ENCODE assay signal across 8 cellular contexts in the genomic region with DNA sequence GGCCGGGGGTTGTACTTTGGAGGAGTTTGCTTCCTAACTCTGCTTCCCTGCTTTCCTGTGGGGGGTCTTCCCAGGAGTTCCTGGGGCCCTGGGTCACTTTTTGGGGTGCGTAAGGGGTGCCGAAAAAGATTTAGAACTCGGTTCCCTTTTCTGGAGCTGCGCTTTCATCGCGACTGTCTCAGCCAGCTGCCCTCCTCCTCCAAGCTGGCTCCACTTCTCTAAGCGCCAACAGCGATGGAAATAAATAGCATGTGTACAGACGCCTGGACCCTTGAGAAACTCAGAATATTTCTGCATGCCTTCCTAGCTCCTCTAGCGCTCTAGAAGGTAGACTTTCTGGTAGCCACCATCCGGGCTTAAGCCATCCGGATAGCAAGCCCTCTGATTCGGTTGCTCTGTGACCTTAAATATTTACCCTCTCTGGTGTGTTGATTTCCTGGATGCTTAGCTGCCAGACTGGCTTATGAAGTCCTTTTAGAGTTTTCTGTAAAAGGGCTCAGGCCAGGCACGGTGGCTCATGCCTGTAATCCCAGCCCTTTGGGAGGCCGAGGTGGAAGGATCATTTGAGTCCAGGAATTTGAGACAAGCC.
DNase-seq lines count a peak whose midpoint lies in the region; ATAC-seq, FAIRE-seq and TF ChIP-seq lines count a peak whose summit lies in the region.
"Not testable (repeated sequence)": the region's sequence is repeated elsewhere in the genome, so short reads cannot be mapped to it uniquely, and the experiment has no call there.

No MANE protein-coding gene starts in this region.

- POLR2A ChIA-PET in A549 (lab: Yijun Ruan, JAX); activated naive CD8-positive, alpha-beta T cell treated with anti-CD3 and anti-CD28 coated beads, Interleukin-2, amount 10 ng/mL, durations not matched to agents 7 days and 5 days (lab: Charles Lee): not testable (repeated sequence)

- H3K36me3 Mint-ChIP-seq in activated naive CD8-positive, alpha-beta T cell treated with anti-CD3 and anti-CD28 coated beads, Interleukin-2, amount 10 ng/mL, durations not matched to agents 7 days and 5 days = not testable (repeated sequence)

- TF ChIP-seq POLR2A in A549 (IDR thresholded peaks at IDR 0.05; ENCODE audit: low read length) = not testable (repeated sequence)

- TF ChIP-seq EP300 in A549 (IDR thresholded peaks at IDR 0.05) = not testable (repeated sequence)

- not testable (repeated sequence) for H3K4me2 ChIP-seq in A549

- intact Hi-C loops in right cardiac atrium (cut with DNase I); psoas muscle (cut with DNase I): not testable (repeated sequence)

- not testable (repeated sequence) for H3K4me1 Mint-ChIP-seq in activated naive CD8-positive, alpha-beta T cell treated with anti-CD3 and anti-CD28 coated beads, Interleukin-2, amount 10 ng/mL, durations not matched to agents 7 days and 5 days

- H3K9me3 ChIP-seq in A549; right cardiac atrium (ENCODE audit: control insufficient read depth, low read length); psoas muscle: not testable (repeated sequence)

- not testable (repeated sequence) for H3K4me3 ChIP-seq in A549; right cardiac atrium (ENCODE audit: low read length); psoas muscle

- CTCF ChIA-PET in A549 (lab: Yijun Ruan, JAX) = not testable (repeated sequence)

- TF ChIP-seq RAD21 in A549 (conservative IDR thresholded peaks at IDR 0.05 in 1 of 2, IDR thresholded peaks at IDR 0.05 in 1 of 2) = not testable (repeated sequence)

- WGBS in A549 (ENCODE audit: missing lambda C conversion rate) = no CpG with 5 or more reads among the region's 16 CpGs
- WGBS in right cardiac atrium = no CpG with 5 or more reads among the region's 16 CpGs
- no CpG with 5 or more reads among the region's 16 CpGs for WGBS in psoas muscle, 3 donors

- not testable (repeated sequence) for FAIRE-seq in A549 (lab: Jason Lieb, UNC)

- not testable (repeated sequence) for H3K4me3 Mint-ChIP-seq in activated naive CD8-positive, alpha-beta T cell treated with anti-CD3 and anti-CD28 coated beads, Interleukin-2, amount 10 ng/mL, durations not matched to agents 7 days and 5 days

- H3K9me3 Mint-ChIP-seq in activated naive CD8-positive, alpha-beta T cell treated with anti-CD3 and anti-CD28 coated beads, Interleukin-2, amount 10 ng/mL, durations not matched to agents 7 days and 5 days = not testable (repeated sequence)

- not testable (repeated sequence) for DNase-seq in A549 (ENCODE audit: low read depth in 1 of 2, low spot score in 1 of 2); activated naive CD8-positive, alpha-beta T cell treated with anti-CD3 and anti-CD28 coated beads, Interleukin-2, amount 10 ng/mL, durations not matched to agents 7 days and 5 days; right cardiac atrium; psoas muscle

- H3K4me1 ChIP-seq in A549; right cardiac atrium (ENCODE audit: control insufficient read depth, insufficient read depth, low read length); psoas muscle: not testable (repeated sequence)

- TF ChIP-seq CTCF in A549 (IDR thresholded peaks at IDR 0.05); psoas muscle (IDR thresholded peaks at IDR 0.05): not testable (repeated sequence)

- not testable (repeated sequence) for H3K27me3 Mint-ChIP-seq in activated naive CD8-positive, alpha-beta T cell treated with anti-CD3 and anti-CD28 coated beads, Interleukin-2, amount 10 ng/mL, durations not matched to agents 7 days and 5 days

- H3K27me3 ChIP-seq in right cardiac atrium (ENCODE audit: control insufficient read depth, insufficient read depth); psoas muscle (ENCODE audit: insufficient read depth in 3 of 3, low read length in 2 of 3): not testable (repeated sequence)

- ATAC-seq in A549 (peak; percentile 36 to 55; a peak in 5 of 6 replicates), GM19395 (IDR thresholded peaks at IDR 0.05; ENCODE audit: unreplicated experiment) (peak; percentile 35), GM21737 (IDR thresholded peaks at IDR 0.05; ENCODE audit: unreplicated experiment) (peak; percentile 12), HG03025 (IDR thresholded peaks at IDR 0.05; ENCODE audit: low FRiP score, unreplicated experiment) (peak; percentile 29), HG03521 (IDR thresholded peaks at IDR 0.05; ENCODE audit: unreplicated experiment) (peak; percentile 12), right cardiac atrium (peak; percentile 47 to 48), psoas muscle (peak in 3 of 4 donors; percentile 30 to 55 (median 46))
- ATAC-seq in activated naive CD8-positive, alpha-beta T cell treated with anti-CD3 and anti-CD28 coated beads, Interleukin-2, amount 10 ng/mL, durations not matched to agents 7 days and 5 days (ENCODE audit: low read depth) = peak; percentile 28

- H3K36me3 ChIP-seq in psoas muscle (ENCODE audit: insufficient read depth in 1 of 2, low read depth in 1 of 2) = not testable (repeated sequence)

- H3K27ac ChIP-seq in A549; right cardiac atrium (ENCODE audit: low read length); psoas muscle: not testable (repeated sequence)

- H3K27ac Mint-ChIP-seq in activated naive CD8-positive, alpha-beta T cell treated with anti-CD3 and anti-CD28 coated beads, Interleukin-2, amount 10 ng/mL, durations not matched to agents 7 days and 5 days = not testable (repeated sequence)
